ENCODE assay signal across 21 cellular contexts in genomic region chr12:2461645-2462044, GRCh38.
"Had no signal": no experiment of that assay in that cellular context is flagged by ENCODE, and none has a peak within 500 bp of the region (broad histone marks: within the 10 kb centered on the region; RNA-seq: fewer than 3 reads in every experiment).

No MANE protein-coding gene starts in this region.

- H3K4me3 ChIP-seq: colonic mucosa, esophagus squamous epithelium, gastrocnemius medialis, heart right ventricle, lower lobe of right lung, mucosa of descending colon had no signal

- H3K27ac ChIP-seq: colonic mucosa, epithelial cell of prostate, esophagus squamous epithelium, gastrocnemius medialis, heart right ventricle, lower lobe of right lung had no signal

- ATAC-seq: effector memory CD8-positive, alpha-beta T cell; gastrocnemius medialis; left colon; left lobe of liver; lower lobe of right lung; mucosa of descending colon had no signal

- H3K27me3 ChIP-seq: colonic mucosa, esophagus squamous epithelium, gastrocnemius medialis, heart right ventricle had no signal

- H3K36me3 ChIP-seq: colonic mucosa, gastrocnemius medialis, lower lobe of right lung had no signal

- DNase-seq: colonic mucosa; cortex of kidney; effector CD8-positive, alpha-beta T cell; effector memory CD8-positive, alpha-beta T cell; endodermal cell; erythroblast; esophagus squamous epithelium; foreskin fibroblast; foreskin melanocyte; gastrocnemius medialis; glutamatergic neuron; heart right ventricle; hippocampal formation; left colon; left ventricle myocardium superior; lower lobe of right lung; mesenchymal stem cell; mucosa of descending colon; naive B cell had no signal

- H3K4me1 ChIP-seq: colonic mucosa, esophagus squamous epithelium, gastrocnemius medialis, lower lobe of right lung had no signal

- H3K9me3 ChIP-seq: colonic mucosa, esophagus squamous epithelium, gastrocnemius medialis, heart right ventricle, lower lobe of right lung, mucosa of descending colon had no signal
